ENCODE assay signal across 10 cellular contexts in the genomic region with DNA sequence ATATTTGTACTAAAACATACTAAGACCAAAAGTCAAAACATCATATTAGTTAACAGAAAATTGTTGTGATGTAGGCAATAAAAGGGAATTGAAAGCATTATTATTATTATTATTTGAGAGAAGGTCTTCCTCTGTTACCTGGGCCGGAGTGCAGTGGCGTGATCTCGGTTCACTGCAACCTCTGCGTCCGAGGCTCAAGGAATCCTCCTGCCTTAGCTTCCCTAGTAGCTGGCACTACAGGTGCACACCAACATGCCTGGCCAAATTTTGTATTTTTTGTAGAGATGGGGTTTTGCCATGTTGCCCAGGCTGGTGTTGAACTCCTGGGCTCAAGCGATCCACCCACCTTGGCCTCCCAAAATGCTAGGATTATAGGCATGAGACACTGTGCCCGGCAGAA. TPM values are rescaled to one million over a fixed set of nuclear protein-coding genes. Genes with fewer than 3 reads are reported as not detected.
DNase-seq lines count a peak whose midpoint lies in the region; ATAC-seq and TF ChIP-seq lines count a peak whose summit lies in the region.
"Not testable (repeated sequence)": the region's sequence is repeated elsewhere in the genome, so short reads cannot be mapped to it uniquely, and the experiment has no call there.
"Had no signal": no experiment of that assay in that cellular context is flagged by ENCODE, and none has a peak within 500 bp of the region (broad histone marks: within the 10 kb centered on the region; RNA-seq: fewer than 3 reads in every experiment).

No MANE protein-coding gene starts in this region.

- POLR2A ChIA-PET in RWPE1 (lab: Yijun Ruan, JAX; ENCODE audit: low non-redundant PET): interaction anchor here (0.6 kb wide), 1 partner anchor 17 kb away, joined by 3 read pairs; no protein-coding TSS in a partner anchor

- not testable (repeated sequence) for H3K9me3 ChIP-seq in stomach, upper lobe of right lung

- H3K4me3 ChIP-seq in stomach, upper lobe of right lung: not testable (repeated sequence)

- ATAC-seq in upper lobe of right lung: not testable (repeated sequence)

- CTCF ChIA-PET in RWPE1 (lab: Yijun Ruan, JAX): interaction anchor here (1.2 kb wide), 1 partner anchor 9 kb away, joined by 5 read pairs; no protein-coding TSS in a partner anchor

- TF ChIP-seq EP300 in stomach (IDR thresholded peaks at IDR 0.05): not testable (repeated sequence)

- not testable (repeated sequence) for TF ChIP-seq POLR2A in stomach (IDR thresholded peaks at IDR 0.05)

- not testable (repeated sequence) for DNase-seq in RWPE1 (ENCODE audit: low spot score)
- DNase-seq in mesenteric fat pad (ENCODE audit: low spot score) (peak; percentile 22), posterior vena cava (ENCODE audit: low spot score) (peak; percentile 52), stomach (peak; percentile 9), upper lobe of right lung (peak; percentile 32)

- intact Hi-C loops in posterior vena cava (cut with DNase I); stomach (cut with DNase I; ENCODE audit: low total_unique reads); upper lobe of right lung (cut with DNase I): not testable (repeated sequence)

- peaks cover 0 to 21% (median 0%) of the 10 kb centered on the region in 4 donors for H3K36me3 ChIP-seq in stomach
- not testable (repeated sequence) for H3K36me3 ChIP-seq in upper lobe of right lung

- not testable (repeated sequence) for TF ChIP-seq CTCF in RWPE1 (conservative IDR thresholded peaks at IDR 0.05; ENCODE audit: low read depth); stomach (IDR thresholded peaks at IDR 0.05); upper lobe of right lung (IDR thresholded peaks at IDR 0.05)

- H3K4me1 ChIP-seq in stomach, upper lobe of right lung: not testable (repeated sequence)

- H3K27me3 ChIP-seq in stomach, upper lobe of right lung: not testable (repeated sequence)

- WGBS in stomach, 5 donors: 94 to 99% (median 95%) methylated on average over 7 of the region's 7 CpGs

- peak overlapping the region; percentile 72 for H3K27ac ChIP-seq in RWPE1
- not testable (repeated sequence) for H3K27ac ChIP-seq in stomach, upper lobe of right lung

RNA-seq across cellular contexts. Expression of gene SMIM38, which starts 15.6 kb away (rescaled TPM):
- total RNA-seq in mesenteric fat pad: 0.29 TPM
- 1 to 10 TPM in 1 of 2 donors, under 1 TPM in 1; 0.76 to 1.4 TPM for total RNA-seq in posterior vena cava
- total RNA-seq in stomach: 10 to 100 TPM in 2 of 5 donors, 1 to 10 TPM in 2, not detected in 1; 1.2 to 31.2 (median 14.7) TPM
- polyA plus RNA-seq in stomach: 10 to 100 TPM in 1 of 3 donors, 1 to 10 TPM in 2; 1.9 to 22.7 (median 8.1) TPM
- not detected for total RNA-seq in upper lobe of right lung
- total RNA-seq: CD8-positive, alpha-beta T cell; Daoy had no signal
- polyA plus RNA-seq: CD14-positive monocyte; CD4-positive, alpha-beta memory T cell; CD8-positive, alpha-beta memory T cell had no signal
